Comparison of ENCODE assay signal across 8 cellular contexts in the genomic region with DNA sequence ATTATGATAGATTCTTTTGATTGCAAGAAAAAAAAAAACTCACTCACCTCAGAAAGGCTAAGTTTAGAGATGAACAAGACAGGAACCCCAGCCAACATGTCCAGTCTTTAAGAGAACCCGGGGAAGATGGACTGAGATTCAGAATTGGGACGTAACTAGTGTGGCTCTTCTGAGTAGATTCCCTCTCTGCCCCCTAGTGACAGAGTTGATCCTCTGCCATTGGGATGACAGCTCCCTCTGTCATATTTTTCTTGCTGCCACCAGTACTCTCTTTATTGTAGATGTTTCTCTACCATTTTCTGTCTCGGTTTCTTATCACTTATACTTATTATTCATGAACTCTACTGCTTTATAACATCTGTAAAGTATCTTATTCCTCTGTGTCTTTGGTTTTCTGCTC.
DNase-seq lines count a peak whose midpoint lies in the region; ATAC-seq and TF ChIP-seq lines count a peak whose summit lies in the region.

No MANE protein-coding gene starts in this region.

- intact Hi-C loops in A673 (cut with micrococcal nuclease; ENCODE audit: unreplicated experiment) (loop anchor here (2.0 to 5.0 kb wide), 2 partner anchors 79 to 787 kb away; a partner anchor contains a TSS), tibial artery (cut with DNase I; ENCODE audit: low total_unique reads) (no loop called here)

- no peak overlapping the region for H3K4me3 ChIP-seq in A673 (ENCODE audit: low read depth, low read length, poor library complexity, severe bottlenecking)
- no peak overlapping the region for H3K4me3 ChIP-seq in tibial artery

- POLR2A ChIA-PET in A673 (lab: Charles Lee; ENCODE audit: low non-redundant PET) = no interaction called here

- H3K27ac ChIP-seq in A673 (ENCODE audit: low read depth, low read length, poor library complexity, severe bottlenecking) = no peak overlapping the region
- no peak overlapping the region for H3K27ac ChIP-seq in tibial artery

- H3K36me3 ChIP-seq in A673 (ENCODE audit: insufficient read depth, low read length, poor library complexity, severe bottlenecking) (no peaks in the 10 kb centered on the region), tibial artery (no peaks in the 10 kb centered on the region)

- peak; percentile 78 for DNase-seq in A673 (ENCODE audit: low spot score)
- peak; percentile 66 for DNase-seq in M059J (ENCODE audit: low read depth)
- DNase-seq in amniotic stem cell (lab: John Stamatoyannopoulos, UW) = peak; percentile 12
- DNase-seq in hippocampal formation (lab: John Stamatoyannopoulos, UW) = peak; percentile 2 to 49
- DNase-seq in tibial artery = no peak
- no peak for DNase-seq in DMS79 (lab: John Stamatoyannopoulos, UW)

- H3K4me1 ChIP-seq in A673 (ENCODE audit: insufficient read depth, low read length, poor library complexity, severe bottlenecking) (peaks cover 3% of the 10 kb centered on the region), tibial artery (peaks cover 0 to 6% (median 0%) of the 10 kb centered on the region in 4 donors)

- no TSS peak for BruUV-seq in A673 (replicated peaks; lab: Mats Ljungman, UMichigan)

- TF ChIP-seq CTCF in A673 (conservative IDR thresholded peaks at IDR 0.05; ENCODE audit: low read depth, low read length) = peak; percentile 87
- TF ChIP-seq CTCF in GM12873 (IDR thresholded peaks at IDR 0.05; ENCODE audit: insufficient read depth, low read depth, low read length, missing control alignments) = peak; percentile 80
- peak; percentile 34 to 48 for TF ChIP-seq CTCF in tibial artery (IDR thresholded peaks at IDR 0.05)

- H3K9me3 ChIP-seq in A673 (ENCODE audit: low read depth, low read length, poor library complexity, severe bottlenecking) (no peaks in the 10 kb centered on the region), tibial artery (no peaks in the 10 kb centered on the region)

- peak; percentile 70 for ATAC-seq in HG02588 (IDR thresholded peaks at IDR 0.05; ENCODE audit: unreplicated experiment)

- H3K27me3 ChIP-seq in A673 (replicated peaks; ENCODE audit: insufficient read depth, low read depth, low read length, poor library complexity) (no peaks in the 10 kb centered on the region), tibial artery (no peaks in the 10 kb centered on the region)

- CTCF ChIA-PET in A673 (lab: Charles Lee) = interaction anchor here (1.0 kb wide), 3 partner anchors 9 to 78 kb away, joined by 3 to 6 read pairs (median 4); a partner anchor contains a TSS

Comparison
In these comparisons a context has a peak if more than half of its experiments do, and no peak if none do; other contexts are left out.
1. DNase-seq: peak in A673 (single experiment), M059J (single experiment), amniotic stem cell (single experiment) and hippocampal formation (2 of 2); none in tibial artery (0 of 2) and DMS79 (single experiment).
2. Peak in every context shown above with its lines, with median percentiles within 50 percentile points of each other: CTCF ChIP-seq.